19 cellular contexts compared by ENCODE assay signal in the genomic region with DNA sequence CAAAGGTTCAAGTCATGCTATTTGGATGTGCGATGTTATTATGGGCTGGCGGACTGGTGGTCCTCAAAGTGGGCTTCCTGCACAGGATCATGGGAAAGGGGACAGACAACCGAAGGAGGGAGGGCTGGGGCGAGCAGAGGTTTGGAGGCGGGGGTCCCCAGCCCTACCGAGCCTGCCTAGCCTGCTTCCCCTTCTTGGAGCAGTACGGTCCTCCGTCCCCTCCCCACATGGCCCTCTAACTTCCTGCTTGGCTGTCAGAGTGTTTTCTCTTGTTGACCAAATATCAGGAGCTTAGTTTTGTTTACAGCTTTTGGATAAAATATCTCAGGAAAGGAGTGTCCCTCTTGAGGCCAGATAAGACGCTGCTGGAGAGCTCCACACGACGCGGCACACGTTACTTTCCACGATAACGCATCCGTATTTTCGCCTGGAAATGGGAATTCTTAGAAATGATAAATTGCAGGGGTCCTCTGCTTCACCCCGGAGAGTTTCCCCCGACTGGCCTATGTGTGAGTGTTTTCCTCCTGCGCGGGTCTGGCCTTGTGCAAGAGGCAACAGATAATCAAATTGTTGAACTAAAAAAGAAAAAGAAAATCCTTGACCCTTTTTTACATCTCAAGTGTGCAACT.
DNase-seq lines count a peak whose midpoint lies in the region; ATAC-seq, FAIRE-seq and TF ChIP-seq lines count a peak whose summit lies in the region.
"Had no signal": no experiment of that assay in that cellular context is flagged by ENCODE, and none has a peak within 500 bp of the region (broad histone marks: within the 10 kb centered on the region; RNA-seq: fewer than 3 reads in every experiment).

No MANE protein-coding gene starts in this region.

- no peaks in the 10 kb centered on the region; the same call in 2 of the 3 replicates for H3K9me3 Mint-ChIP-seq in GM23338
- H3K9me3 Mint-ChIP-seq: CD4-positive, alpha-beta T cell; H9 had no signal

- CTCF ChIA-PET in H1 (lab: Charles Lee; ENCODE audit: partially characterized antibody): no interaction called here

- H2BK20ac ChIP-seq in H1 (ENCODE audit: low read length): 0 out of 2 replicates have a peak overlapping the region, but pooled peaks have one; percentile 11

- TF ChIP-seq RAD21 in H1 (IDR thresholded peaks at IDR 0.05 in 1 of 2, conservative IDR thresholded peaks at IDR 0.05 in 1 of 2; ENCODE audit: low read depth in 2 of 2, low read length in 2 of 2): no peak

- H3K4ac ChIP-seq in H1 (replicated peaks; ENCODE audit: insufficient read length, low read depth, low read length): no peak overlapping the region

- H3K56ac ChIP-seq in H1 (replicated peaks; ENCODE audit: insufficient read length, low read depth, low read length): no peak overlapping the region

- H3K27ac Mint-ChIP-seq in GM23338: no peak overlapping the region; the same call in 1 of the 2 replicates
- H3K27ac Mint-ChIP-seq: CD4-positive, alpha-beta T cell; IgD-negative memory B cell had no signal

- TF ChIP-seq POLR2A in H1 (IDR thresholded peaks at IDR 0.05; ENCODE audit: control extremely low read depth in 1 of 2, low read depth in 2 of 2, low read length in 2 of 2): no peak

- intact Hi-C loops in lower lobe of right lung (cut with DNase I): no loop called here
- intact Hi-C loops in head of caudate nucleus (cut with DNase I): no loop called here

- H3K4me2 ChIP-seq in GM23338 (0 out of 2 replicates have a peak overlapping the region, but pooled peaks have one; percentile 20), H1 (ENCODE audit: insufficient read depth in 1 of 2, low read depth in 2 of 2, low read length in 2 of 2) (no peak overlapping the region)

- 94% methylated on average over 14 of the region's 21 CpGs; no CpG with 5 or more reads in 1 of the 2 experiments for WGBS in H1 (ENCODE audit: extremely low coverage in 1 of 2, insufficient coverage in 1 of 2, insufficient read length in 1 of 2, insufficient replicate concordance in 2 of 2, low coverage in 1 of 2, low lambda C conversion rate in 2 of 2, missing lambda C conversion rate in 1 of 2), 2 experiments

- POLR2A ChIA-PET in H1 (lab: Charles Lee; ENCODE audit: partially characterized antibody): interaction anchor here (0.6 kb wide), 1 partner anchor 1462 kb away, joined by 3 read pairs; no protein-coding TSS in a partner anchor

- H4K8ac ChIP-seq in H1 (ENCODE audit: extremely low read depth, insufficient read depth, low read length): no peak overlapping the region

- no peak for TF ChIP-seq EP300 in H1 (IDR thresholded peaks at IDR 0.05; ENCODE audit: borderline replicate concordance in 1 of 2, low read depth in 2 of 2, low read length in 2 of 2)

- H3K79me1 ChIP-seq in H1 (ENCODE audit: low read depth, low read length): no peaks in the 10 kb centered on the region

- peaks cover 3% of the 10 kb centered on the region for H3K27me3 Mint-ChIP-seq in GM23338 (ENCODE audit: insufficient read depth, low read depth, poor library complexity)
- H3K27me3 Mint-ChIP-seq: CD4-positive, alpha-beta T cell had no signal

- H3F3A ChIP-seq in GM23338 (replicated peaks; ENCODE audit: low read depth): no peaks in the 10 kb centered on the region

- no peaks in the 10 kb centered on the region for H3K27me3 ChIP-seq in GM23338 (ENCODE audit: insufficient read depth)
- H3K27me3 ChIP-seq in H1 (replicated peaks in 1 of 4; ENCODE audit: control insufficient read depth in 3 of 4, extremely low read depth in 1 of 4, insufficient read depth in 3 of 4, low read length in 3 of 4): no peaks in the 10 kb centered on the region; a peak in 1 of 7 replicates
- no peaks in the 10 kb centered on the region for H3K27me3 ChIP-seq in lower lobe of right lung (ENCODE audit: low read depth)

- H4K20me1 ChIP-seq in GM23338 (replicated peaks; ENCODE audit: insufficient read depth) (no peaks in the 10 kb centered on the region), H1 (replicated peaks in 1 of 2; ENCODE audit: control insufficient read depth in 1 of 2, insufficient read depth in 2 of 2, low read length in 2 of 2) (no peaks in the 10 kb centered on the region)

- H3K18ac ChIP-seq in H1 (ENCODE audit: extremely low read depth, low read length): no peak overlapping the region

- no peak overlapping the region for H3K23ac ChIP-seq in H1 (ENCODE audit: insufficient read length)

- no peak overlapping the region for H4K5ac ChIP-seq in H1 (ENCODE audit: insufficient read length, low read depth, low read length)

- TF ChIP-seq CTCF in GM23338 (conservative IDR thresholded peaks at IDR 0.05; ENCODE audit: low read depth in 2 of 2): no peak
- TF ChIP-seq CTCF in H1 (IDR thresholded peaks at IDR 0.05; ENCODE audit: control extremely low read depth in 1 of 3, insufficient read depth in 1 of 3, low read depth in 1 of 3, low read length in 3 of 3): no peak
- no peak for TF ChIP-seq CTCF in lower lobe of right lung (IDR thresholded peaks at IDR 0.05)
- no peak for TF ChIP-seq CTCF in GM13977 (IDR thresholded peaks at IDR 0.05; ENCODE audit: extremely low read depth, insufficient read depth, missing control alignments)

- 0 out of 2 replicates have a peak overlapping the region, but pooled peaks have one; percentile 11 for H2BK12ac ChIP-seq in H1 (ENCODE audit: low read depth, low read length)

- no peaks in the 10 kb centered on the region for H3K79me2 ChIP-seq in GM23338 (replicated peaks; ENCODE audit: insufficient read depth)
- no peaks in the 10 kb centered on the region for H3K79me2 ChIP-seq in H1 (ENCODE audit: control insufficient read depth in 1 of 2, insufficient read depth in 2 of 2, low read length in 2 of 2)

- no peak overlapping the region for H3K4me3 Mint-ChIP-seq in GM23338
- H3K4me3 Mint-ChIP-seq: CD4-positive, alpha-beta T cell had no signal

- H3K4me1 ChIP-seq in GM23338 (ENCODE audit: insufficient read depth): no peaks in the 10 kb centered on the region; the same call in none of the 2 replicates
- H3K4me1 ChIP-seq in H1 (replicated peaks in 1 of 4; ENCODE audit: control insufficient read depth in 3 of 4, insufficient read depth in 4 of 4, low read length in 3 of 4): peaks cover 0 to 16% (median 8%) of the 10 kb centered on the region in 4 experiments; a peak in 5 of 7 replicates
- H3K4me1 ChIP-seq in lower lobe of right lung: peaks cover 23% of the 10 kb centered on the region

- H3K23me2 ChIP-seq in H1 (ENCODE audit: low read depth, low read length): no peaks in the 10 kb centered on the region

- no peak overlapping the region for H4K91ac ChIP-seq in H1 (replicated peaks; ENCODE audit: insufficient read length, low read length)

- H2BK120ac ChIP-seq in H1 (replicated peaks; ENCODE audit: low read depth, low read length): no peak overlapping the region

- DNase-seq in GM23338 (ENCODE audit: low spot score): no peak
- DNase-seq in H1 (ENCODE audit: low read depth in 1 of 2, low spot score in 2 of 2): no peak
- DNase-seq in lower lobe of right lung: no peak
- DNase-seq in retina: peak; percentile 23
- no peak for DNase-seq in activated CD4-positive, CD25-positive, alpha-beta regulatory T cell treated with anti-CD3 and anti-CD28 coated beads, Interleukin-2, amount 50 U/mL, for 72 hours
- DNase-seq in head of caudate nucleus: no peak
- DNase-seq in GM13977 (ENCODE audit: low spot score): no peak
- DNase-seq: ACHN; AML-193; Calu3; CD4-positive, alpha-beta T cell; DMS53; H9; NCI-H1105; NCI-H1694; NCI-H2107; NCI-H345; SHP77 treated with DMSO at 0.1 percent for 48 hours had no signal

- no peaks in the 10 kb centered on the region for H3K36me3 Mint-ChIP-seq in GM23338 (ENCODE audit: low read depth)

- H3K4me3 ChIP-seq in GM23338 (no peak overlapping the region), H1 (ENCODE audit: extremely low read depth in 1 of 4, insufficient read depth in 2 of 4, low read depth in 3 of 4, low read length in 4 of 4) (no peak overlapping the region), lower lobe of right lung (peak overlapping the region; percentile 6)

- H2AK5ac ChIP-seq in H1 (ENCODE audit: low read depth, low read length): no peak overlapping the region

- no peaks in the 10 kb centered on the region for H3K36me3 ChIP-seq in GM23338 (ENCODE audit: insufficient read depth)
- H3K36me3 ChIP-seq in H1 (ENCODE audit: control insufficient read depth in 2 of 4, insufficient read depth in 4 of 4, low read length in 3 of 4): no peaks in the 10 kb centered on the region
- no peaks in the 10 kb centered on the region for H3K36me3 ChIP-seq in lower lobe of right lung

- no peak overlapping the region for H2BK5ac ChIP-seq in H1 (ENCODE audit: low read depth, low read length)

- no peak overlapping the region for H2BK15ac ChIP-seq in H1 (ENCODE audit: low read length)

- H2AFZ ChIP-seq in GM23338 (peak overlapping the region; percentile 84; the same call in 1 of the 2 replicates), H1 (ENCODE audit: low read length) (peak overlapping the region; percentile 15)

- in situ Hi-C loops in GM13977 (cut with MboI; ENCODE audit: low pct_unique_long_range_greater_than_20kb, low sequenced_read_pairs, unreplicated experiment): no loop called here

- H3K9me2 ChIP-seq in GM23338 (ENCODE audit: insufficient read depth): no peaks in the 10 kb centered on the region; the same call in 1 of the 2 replicates

- H3K14ac ChIP-seq in H1 (ENCODE audit: insufficient read length): no peak overlapping the region

- no peak overlapping the region for H3K9ac ChIP-seq in H1 (replicated peaks in 1 of 4; ENCODE audit: extremely low read depth in 1 of 4, low read depth in 3 of 4, low read length in 3 of 4)

- H3K27ac ChIP-seq in GM23338 (ENCODE audit: low read depth) (no peak overlapping the region), H1 (ENCODE audit: low read depth, low read length) (no peak overlapping the region), lower lobe of right lung (no peak overlapping the region)

- no peak for FAIRE-seq in H1 (lab: Jason Lieb, UNC)

- no peak for ATAC-seq in GM23338
- ATAC-seq in lower lobe of right lung: no peak

- H3K9me3 ChIP-seq in H1 (ENCODE audit: insufficient read depth in 2 of 2, low read depth in 1 of 2, low read length in 1 of 2) (no peaks in the 10 kb centered on the region), lower lobe of right lung (no peaks in the 10 kb centered on the region)

- H3K4me1 Mint-ChIP-seq in GM23338: peaks cover 35% of the 10 kb centered on the region

TF ChIP-seq in GM23338, 12 proteins besides CTCF, POLR2A, EP300 and RAD21 (continues in another document):
- no peak for TF ChIP-seq JUNB (IDR thresholded peaks at IDR 0.05; ENCODE audit: unreplicated experiment)

TF ChIP-seq in H1, 55 proteins besides CTCF, POLR2A, EP300 and RAD21:
- no peak for TF ChIP-seq CEBPB (IDR thresholded peaks at IDR 0.05; ENCODE audit: low read depth, low read length)
- TF ChIP-seq, protein P1, sequence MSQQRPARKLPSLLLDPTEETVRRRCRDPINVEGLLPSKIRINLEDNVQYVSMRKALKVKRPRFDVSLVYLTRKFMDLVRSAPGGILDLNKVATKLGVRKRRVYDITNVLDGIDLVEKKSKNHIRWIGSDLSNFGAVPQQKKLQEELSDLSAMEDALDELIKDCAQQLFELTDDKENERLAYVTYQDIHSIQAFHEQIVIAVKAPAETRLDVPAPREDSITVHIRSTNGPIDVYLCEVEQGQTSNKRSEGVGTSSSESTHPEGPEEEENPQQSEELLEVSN (IDR thresholded peaks at IDR 0.05): no peak
